2 cellular contexts compared by ENCODE assay signal in the genomic region with DNA sequence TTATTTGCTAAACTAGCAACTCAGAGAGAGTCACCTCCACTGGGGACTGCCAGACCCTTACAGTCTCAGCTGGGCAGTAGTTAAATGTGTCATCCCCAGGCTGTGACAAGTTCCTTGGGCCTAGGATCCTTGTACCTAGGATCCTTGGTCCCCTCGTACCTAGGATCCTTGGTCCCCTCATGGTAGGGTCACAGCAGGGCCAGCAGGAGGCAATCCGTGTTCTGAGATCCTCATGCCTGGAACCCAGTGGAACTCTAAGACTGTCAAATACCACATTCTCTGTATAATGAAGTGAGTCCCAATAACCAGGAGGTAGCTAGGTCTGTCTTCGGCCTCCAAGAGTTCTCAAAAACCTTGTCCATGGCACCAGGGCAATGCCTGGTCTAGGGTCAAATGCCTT.
TF ChIP-seq lines count a peak whose summit lies in the region.

No MANE protein-coding gene starts in this region.

TF ChIP-seq in GM23338, 12 proteins besides CTCF, POLR2A, EP300 and RAD21:
- TF ChIP-seq EZH2phosphoT487 (IDR thresholded peaks at IDR 0.05; ENCODE audit: unreplicated experiment): no peak
- no peak for TF ChIP-seq ZNF331 (CRISPR knock-in tag; IDR thresholded peaks at IDR 0.05; ENCODE audit: low read depth)
- TF ChIP-seq STAT1 (IDR thresholded peaks at IDR 0.05; ENCODE audit: unreplicated experiment): no peak
- TF ChIP-seq ZNF114 (CRISPR knock-in tag; IDR thresholded peaks at IDR 0.05): no peak
- TF ChIP-seq CREB1 (CRISPR knock-in tag; IDR thresholded peaks at IDR 0.05; ENCODE audit: low read depth): no peak
- TF ChIP-seq, protein P1, sequence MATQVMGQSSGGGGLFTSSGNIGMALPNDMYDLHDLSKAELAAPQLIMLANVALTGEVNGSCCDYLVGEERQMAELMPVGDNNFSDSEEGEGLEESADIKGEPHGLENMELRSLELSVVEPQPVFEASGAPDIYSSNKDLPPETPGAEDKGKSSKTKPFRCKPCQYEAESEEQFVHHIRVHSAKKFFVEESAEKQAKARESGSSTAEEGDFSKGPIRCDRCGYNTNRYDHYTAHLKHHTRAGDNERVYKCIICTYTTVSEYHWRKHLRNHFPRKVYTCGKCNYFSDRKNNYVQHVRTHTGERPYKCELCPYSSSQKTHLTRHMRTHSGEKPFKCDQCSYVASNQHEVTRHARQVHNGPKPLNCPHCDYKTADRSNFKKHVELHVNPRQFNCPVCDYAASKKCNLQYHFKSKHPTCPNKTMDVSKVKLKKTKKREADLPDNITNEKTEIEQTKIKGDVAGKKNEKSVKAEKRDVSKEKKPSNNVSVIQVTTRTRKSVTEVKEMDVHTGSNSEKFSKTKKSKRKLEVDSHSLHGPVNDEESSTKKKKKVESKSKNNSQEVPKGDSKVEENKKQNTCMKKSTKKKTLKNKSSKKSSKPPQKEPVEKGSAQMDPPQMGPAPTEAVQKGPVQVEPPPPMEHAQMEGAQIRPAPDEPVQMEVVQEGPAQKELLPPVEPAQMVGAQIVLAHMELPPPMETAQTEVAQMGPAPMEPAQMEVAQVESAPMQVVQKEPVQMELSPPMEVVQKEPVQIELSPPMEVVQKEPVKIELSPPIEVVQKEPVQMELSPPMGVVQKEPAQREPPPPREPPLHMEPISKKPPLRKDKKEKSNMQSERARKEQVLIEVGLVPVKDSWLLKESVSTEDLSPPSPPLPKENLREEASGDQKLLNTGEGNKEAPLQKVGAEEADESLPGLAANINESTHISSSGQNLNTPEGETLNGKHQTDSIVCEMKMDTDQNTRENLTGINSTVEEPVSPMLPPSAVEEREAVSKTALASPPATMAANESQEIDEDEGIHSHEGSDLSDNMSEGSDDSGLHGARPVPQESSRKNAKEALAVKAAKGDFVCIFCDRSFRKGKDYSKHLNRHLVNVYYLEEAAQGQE (IDR thresholded peaks at IDR 0.05; ENCODE audit: unreplicated experiment): no peak
- no peak for TF ChIP-seq JUNB (IDR thresholded peaks at IDR 0.05; ENCODE audit: unreplicated experiment)
- TF ChIP-seq NANOG (IDR thresholded peaks at IDR 0.05; ENCODE audit: borderline replicate concordance): no peak
- TF ChIP-seq, protein P2, sequence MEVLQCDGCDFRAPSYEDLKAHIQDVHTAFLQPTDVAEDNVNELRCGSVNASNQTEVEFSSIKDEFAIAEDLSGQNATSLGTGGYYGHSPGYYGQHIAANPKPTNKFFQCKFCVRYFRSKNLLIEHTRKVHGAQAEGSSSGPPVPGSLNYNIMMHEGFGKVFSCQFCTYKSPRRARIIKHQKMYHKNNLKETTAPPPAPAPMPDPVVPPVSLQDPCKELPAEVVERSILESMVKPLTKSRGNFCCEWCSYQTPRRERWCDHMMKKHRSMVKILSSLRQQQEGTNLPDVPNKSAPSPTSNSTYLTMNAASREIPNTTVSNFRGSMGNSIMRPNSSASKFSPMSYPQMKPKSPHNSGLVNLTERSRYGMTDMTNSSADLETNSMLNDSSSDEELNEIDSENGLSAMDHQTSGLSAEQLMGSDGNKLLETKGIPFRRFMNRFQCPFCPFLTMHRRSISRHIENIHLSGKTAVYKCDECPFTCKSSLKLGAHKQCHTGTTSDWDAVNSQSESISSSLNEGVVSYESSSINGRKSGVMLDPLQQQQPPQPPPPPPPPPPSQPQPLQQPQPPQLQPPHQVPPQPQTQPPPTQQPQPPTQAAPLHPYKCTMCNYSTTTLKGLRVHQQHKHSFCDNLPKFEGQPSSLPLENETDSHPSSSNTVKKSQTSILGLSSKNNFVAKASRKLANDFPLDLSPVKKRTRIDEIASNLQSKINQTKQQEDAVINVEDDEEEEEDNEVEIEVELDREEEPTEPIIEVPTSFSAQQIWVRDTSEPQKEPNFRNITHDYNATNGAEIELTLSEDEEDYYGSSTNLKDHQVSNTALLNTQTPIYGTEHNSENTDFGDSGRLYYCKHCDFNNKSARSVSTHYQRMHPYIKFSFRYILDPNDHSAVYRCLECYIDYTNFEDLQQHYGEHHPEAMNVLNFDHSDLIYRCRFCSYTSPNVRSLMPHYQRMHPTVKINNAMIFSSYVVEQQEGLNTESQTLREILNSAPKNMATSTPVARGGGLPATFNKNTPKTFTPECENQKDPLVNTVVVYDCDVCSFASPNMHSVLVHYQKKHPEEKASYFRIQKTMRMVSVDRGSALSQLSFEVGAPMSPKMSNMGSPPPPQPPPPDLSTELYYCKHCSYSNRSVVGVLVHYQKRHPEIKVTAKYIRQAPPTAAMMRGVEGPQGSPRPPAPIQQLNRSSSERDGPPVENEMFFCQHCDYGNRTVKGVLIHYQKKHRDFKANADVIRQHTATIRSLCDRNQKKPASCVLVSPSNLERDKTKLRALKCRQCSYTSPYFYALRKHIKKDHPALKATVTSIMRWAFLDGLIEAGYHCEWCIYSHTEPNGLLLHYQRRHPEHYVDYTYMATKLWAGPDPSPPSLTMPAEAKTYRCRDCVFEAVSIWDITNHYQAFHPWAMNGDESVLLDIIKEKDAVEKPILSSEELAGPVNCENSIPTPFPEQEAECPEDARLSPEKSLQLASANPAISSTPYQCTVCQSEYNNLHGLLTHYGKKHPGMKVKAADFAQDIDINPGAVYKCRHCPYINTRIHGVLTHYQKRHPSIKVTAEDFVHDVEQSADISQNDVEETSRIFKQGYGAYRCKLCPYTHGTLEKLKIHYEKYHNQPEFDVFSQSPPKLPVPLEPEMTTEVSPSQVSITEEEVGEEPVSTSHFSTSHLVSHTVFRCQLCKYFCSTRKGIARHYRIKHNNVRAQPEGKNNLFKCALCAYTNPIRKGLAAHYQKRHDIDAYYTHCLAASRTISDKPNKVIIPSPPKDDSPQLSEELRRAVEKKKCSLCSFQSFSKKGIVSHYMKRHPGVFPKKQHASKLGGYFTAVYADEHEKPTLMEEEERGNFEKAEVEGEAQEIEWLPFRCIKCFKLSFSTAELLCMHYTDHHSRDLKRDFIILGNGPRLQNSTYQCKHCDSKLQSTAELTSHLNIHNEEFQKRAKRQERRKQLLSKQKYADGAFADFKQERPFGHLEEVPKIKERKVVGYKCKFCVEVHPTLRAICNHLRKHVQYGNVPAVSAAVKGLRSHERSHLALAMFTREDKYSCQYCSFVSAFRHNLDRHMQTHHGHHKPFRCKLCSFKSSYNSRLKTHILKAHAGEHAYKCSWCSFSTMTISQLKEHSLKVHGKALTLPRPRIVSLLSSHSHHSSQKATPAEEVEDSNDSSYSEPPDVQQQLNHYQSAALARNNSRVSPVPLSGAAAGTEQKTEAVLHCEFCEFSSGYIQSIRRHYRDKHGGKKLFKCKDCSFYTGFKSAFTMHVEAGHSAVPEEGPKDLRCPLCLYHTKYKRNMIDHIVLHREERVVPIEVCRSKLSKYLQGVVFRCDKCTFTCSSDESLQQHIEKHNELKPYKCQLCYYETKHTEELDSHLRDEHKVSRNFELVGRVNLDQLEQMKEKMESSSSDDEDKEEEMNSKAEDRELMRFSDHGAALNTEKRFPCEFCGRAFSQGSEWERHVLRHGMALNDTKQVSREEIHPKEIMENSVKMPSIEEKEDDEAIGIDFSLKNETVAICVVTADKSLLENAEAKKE (CRISPR knock-in tag; IDR thresholded peaks at IDR 0.05): no peak
TF ChIP-seq in GM23338: peak in this region for 0.

TF ChIP-seq in K562, 482 proteins besides CTCF, POLR2A, EP300 and RAD21:
- TF ChIP-seq FOXP1 (CRISPR knock-in tag; IDR thresholded peaks at IDR 0.05) (no peak), E2F5 (CRISPR knock-in tag; IDR thresholded peaks at IDR 0.05) (no peak), BCL6 (CRISPR knock-in tag; IDR thresholded peaks at IDR 0.05) (no peak), SRSF3 (IDR thresholded peaks at IDR 0.05; ENCODE audit: insufficient read depth, low read length) (no peak), ZNF431 (CRISPR knock-in tag; IDR thresholded peaks at IDR 0.05) (no peak), RUNX1 (IDR thresholded peaks at IDR 0.05; ENCODE audit: low read depth) (no peak), DEAF1 (CRISPR knock-in tag; IDR thresholded peaks at IDR 0.05) (no peak), CSDE1 (IDR thresholded peaks at IDR 0.05) (no peak), ZNF586 (CRISPR knock-in tag; conservative IDR thresholded peaks at IDR 0.05) (no peak), CEBPG (CRISPR knock-in tag; IDR thresholded peaks at IDR 0.05) (no peak), CEBPG (tag; conservative IDR thresholded peaks at IDR 0.05 in 1 of 2, IDR thresholded peaks at IDR 0.05 in 1 of 2) (no peak), KLF10 (CRISPR knock-in tag; IDR thresholded peaks at IDR 0.05) (no peak), USF1 (CRISPR knock-in tag; IDR thresholded peaks at IDR 0.05) (no peak), BMI1 (IDR thresholded peaks at IDR 0.05; ENCODE audit: low read length) (no peak), MIER1 (IDR thresholded peaks at IDR 0.05; ENCODE audit: low read depth) (no peak), PTBP1 (IDR thresholded peaks at IDR 0.05; ENCODE audit: low read depth, low read length) (no peak), ZNF551 (CRISPR knock-in tag; IDR thresholded peaks at IDR 0.05) (no peak)
- TF ChIP-seq, protein P3, sequence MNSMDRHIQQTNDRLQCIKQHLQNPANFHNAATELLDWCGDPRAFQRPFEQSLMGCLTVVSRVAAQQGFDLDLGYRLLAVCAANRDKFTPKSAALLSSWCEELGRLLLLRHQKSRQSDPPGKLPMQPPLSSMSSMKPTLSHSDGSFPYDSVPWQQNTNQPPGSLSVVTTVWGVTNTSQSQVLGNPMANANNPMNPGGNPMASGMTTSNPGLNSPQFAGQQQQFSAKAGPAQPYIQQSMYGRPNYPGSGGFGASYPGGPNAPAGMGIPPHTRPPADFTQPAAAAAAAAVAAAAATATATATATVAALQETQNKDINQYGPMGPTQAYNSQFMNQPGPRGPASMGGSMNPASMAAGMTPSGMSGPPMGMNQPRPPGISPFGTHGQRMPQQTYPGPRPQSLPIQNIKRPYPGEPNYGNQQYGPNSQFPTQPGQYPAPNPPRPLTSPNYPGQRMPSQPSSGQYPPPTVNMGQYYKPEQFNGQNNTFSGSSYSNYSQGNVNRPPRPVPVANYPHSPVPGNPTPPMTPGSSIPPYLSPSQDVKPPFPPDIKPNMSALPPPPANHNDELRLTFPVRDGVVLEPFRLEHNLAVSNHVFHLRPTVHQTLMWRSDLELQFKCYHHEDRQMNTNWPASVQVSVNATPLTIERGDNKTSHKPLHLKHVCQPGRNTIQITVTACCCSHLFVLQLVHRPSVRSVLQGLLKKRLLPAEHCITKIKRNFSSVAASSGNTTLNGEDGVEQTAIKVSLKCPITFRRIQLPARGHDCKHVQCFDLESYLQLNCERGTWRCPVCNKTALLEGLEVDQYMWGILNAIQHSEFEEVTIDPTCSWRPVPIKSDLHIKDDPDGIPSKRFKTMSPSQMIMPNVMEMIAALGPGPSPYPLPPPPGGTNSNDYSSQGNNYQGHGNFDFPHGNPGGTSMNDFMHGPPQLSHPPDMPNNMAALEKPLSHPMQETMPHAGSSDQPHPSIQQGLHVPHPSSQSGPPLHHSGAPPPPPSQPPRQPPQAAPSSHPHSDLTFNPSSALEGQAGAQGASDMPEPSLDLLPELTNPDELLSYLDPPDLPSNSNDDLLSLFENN (IDR thresholded peaks at IDR 0.05; ENCODE audit: low read depth in 2 of 2, low read length in 2 of 2): no peak
